ENCODE assay signal across 9 cellular contexts in the genomic region with DNA sequence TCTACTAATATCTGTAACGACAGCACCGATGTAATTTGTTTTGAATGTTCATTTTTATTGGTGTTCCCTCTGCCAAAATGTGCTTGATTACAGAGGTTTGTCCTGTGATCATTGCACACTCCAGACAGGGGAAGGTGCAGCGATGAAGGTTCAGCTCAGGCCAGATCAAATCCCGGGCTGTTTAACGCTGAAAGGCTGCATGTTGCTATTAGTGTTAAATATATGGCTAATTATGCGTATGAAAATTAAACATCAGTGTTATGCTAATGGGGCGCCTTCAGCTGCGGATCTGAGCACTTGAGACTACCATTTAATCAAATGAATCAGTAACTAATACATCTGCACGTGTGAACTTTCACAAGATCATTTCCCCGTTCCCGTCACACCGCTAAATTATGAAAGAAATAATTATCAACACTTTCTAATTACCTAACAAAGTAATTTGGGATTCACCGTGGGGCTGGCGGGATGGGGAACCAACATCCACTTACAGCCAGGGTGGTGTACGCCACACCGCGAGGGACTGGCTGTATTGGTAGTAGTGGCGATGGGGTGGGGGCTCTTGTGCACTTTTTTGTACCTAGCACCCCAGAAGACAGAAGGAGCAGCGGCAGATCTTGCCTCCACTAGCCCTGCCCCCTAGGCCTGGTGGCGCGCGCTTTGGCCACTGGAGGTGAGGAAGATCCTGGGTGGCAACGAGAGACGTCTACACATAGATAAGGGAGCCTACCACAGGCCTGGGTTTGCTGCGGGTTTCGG. TPM values are rescaled to one million over a fixed set of nuclear protein-coding genes. Genes with fewer than 3 reads are reported as not detected.
DNase-seq lines count a peak whose midpoint lies in the region; ATAC-seq lines count a peak whose summit lies in the region.
"Had no signal": no experiment of that assay in that cellular context is flagged by ENCODE, and none has a peak within 500 bp of the region (broad histone marks: within the 10 kb centered on the region; RNA-seq: fewer than 3 reads in every experiment).

No MANE protein-coding gene starts in this region.

- H3K9me3 Mint-ChIP-seq in CD8-positive, alpha-beta memory T cell, result peaks cover 3 to 48% (median 25%) of the 10 kb centered on the region in 5 donors
- H3K9me3 Mint-ChIP-seq in activated T-cell treated with anti-CD3 and anti-CD28 coated beads, Interleukin-2, amount 50 U/mL, for 24 hours, result peaks cover 2% of the 10 kb centered on the region

- POLR2A ChIA-PET in CD8-positive, alpha-beta memory T cell (lab: Charles Lee), result no interaction called here

- H3K27me3 Mint-ChIP-seq in CD8-positive, alpha-beta memory T cell, result peaks cover 96 to 100% of the 10 kb centered on the region in 2 donors
- peaks cover 100% of the 10 kb centered on the region for H3K27me3 Mint-ChIP-seq in activated T-cell treated with anti-CD3 and anti-CD28 coated beads, Interleukin-2, amount 50 U/mL, for 24 hours

- H3K36me3 ChIP-seq in CD8-positive, alpha-beta memory T cell (ENCODE audit: insufficient read depth, low read length), result no peaks in the 10 kb centered on the region
- H3K36me3 ChIP-seq in muscle layer of duodenum (ENCODE audit: control insufficient read depth in 1 of 2, insufficient read depth in 2 of 2, low read length in 2 of 2), result no peaks in the 10 kb centered on the region
- H3K36me3 ChIP-seq: left lung had no signal

- H3K9me3 ChIP-seq in CD8-positive, alpha-beta memory T cell (ENCODE audit: low read length), result no peaks in the 10 kb centered on the region
- H3K9me3 ChIP-seq in muscle layer of duodenum (ENCODE audit: control insufficient read depth in 1 of 2, low read length in 2 of 2), result peaks cover 0 to 5% of the 10 kb centered on the region in 2 donors
- H3K9me3 ChIP-seq: left lung had no signal

- ATAC-seq in GM21737 (IDR thresholded peaks at IDR 0.05; ENCODE audit: unreplicated experiment) (no peak), HG03469 (IDR thresholded peaks at IDR 0.05; ENCODE audit: unreplicated experiment) (no peak), HG02870 (IDR thresholded peaks at IDR 0.05; ENCODE audit: unreplicated experiment) (no peak)

- peak in 1 of 5 donors; percentile 14 for DNase-seq in CD8-positive, alpha-beta memory T cell
- peak; percentile 27 for DNase-seq in H4 (ENCODE audit: low spot score)
- DNase-seq in activated T-cell treated with anti-CD3 and anti-CD28 coated beads, Interleukin-2, amount 50 U/mL, for 24 hours, result no peak
- no peak for DNase-seq in substantia nigra (lab: John Stamatoyannopoulos, UW)

- CTCF ChIA-PET in CD8-positive, alpha-beta memory T cell (lab: Charles Lee), result interaction anchor here (1.7 to 3.3 kb wide), 2 partner anchors 8 to 23 kb away, joined by 5 to 14 read pairs; no protein-coding TSS in a partner anchor

- H3K36me3 Mint-ChIP-seq in CD8-positive, alpha-beta memory T cell, result peaks cover 0 to 2% (median 0%) of the 10 kb centered on the region in 3 donors
- H3K36me3 Mint-ChIP-seq in activated T-cell treated with anti-CD3 and anti-CD28 coated beads, Interleukin-2, amount 50 U/mL, for 24 hours (ENCODE audit: low read depth), result no peaks in the 10 kb centered on the region

- H3K27ac ChIP-seq in CD8-positive, alpha-beta memory T cell (ENCODE audit: low read depth, low read length), result peak overlapping the region; percentile 71
- H3K27ac ChIP-seq in muscle layer of duodenum (ENCODE audit: low read length) (no peak overlapping the region), substantia nigra (ENCODE audit: low read depth, low read length, poor library complexity, severe bottlenecking) (no peak overlapping the region)
- H3K27ac ChIP-seq: left lung had no signal

- peak overlapping the region in 5 of 8 donors; percentile 23 to 92 (median 56) for H3K27ac Mint-ChIP-seq in CD8-positive, alpha-beta memory T cell
- peak overlapping the region; percentile 22 for H3K27ac Mint-ChIP-seq in activated T-cell treated with anti-CD3 and anti-CD28 coated beads, Interleukin-2, amount 50 U/mL, for 24 hours

- peak overlapping the region; percentile 66 to 92 (median 81) for H3K4me3 Mint-ChIP-seq in CD8-positive, alpha-beta memory T cell
- H3K4me3 Mint-ChIP-seq in activated T-cell treated with anti-CD3 and anti-CD28 coated beads, Interleukin-2, amount 50 U/mL, for 24 hours, result peak overlapping the region; percentile 77

- H3K4me1 ChIP-seq in CD8-positive, alpha-beta memory T cell (ENCODE audit: insufficient read depth, low read length), result peaks cover 57% of the 10 kb centered on the region
- peaks cover 0 to 40% of the 10 kb centered on the region in 2 donors for H3K4me1 ChIP-seq in muscle layer of duodenum (ENCODE audit: control insufficient read depth in 1 of 2, insufficient read depth in 2 of 2, low read length in 2 of 2)

- peaks cover 49 to 61% (median 59%) of the 10 kb centered on the region in 3 donors for H3K4me1 Mint-ChIP-seq in CD8-positive, alpha-beta memory T cell
- peaks cover 53% of the 10 kb centered on the region for H3K4me1 Mint-ChIP-seq in activated T-cell treated with anti-CD3 and anti-CD28 coated beads, Interleukin-2, amount 50 U/mL, for 24 hours (ENCODE audit: low read depth)

- H3K27me3 ChIP-seq in CD8-positive, alpha-beta memory T cell (ENCODE audit: insufficient read depth, low read length, poor library complexity, severe bottlenecking), result peaks cover 100% of the 10 kb centered on the region
- H3K27me3 ChIP-seq in muscle layer of duodenum (ENCODE audit: low read depth, low read length), result peaks cover 91% of the 10 kb centered on the region

- H3K4me3 ChIP-seq in CD8-positive, alpha-beta memory T cell (ENCODE audit: low read length), result no peak overlapping the region
- peak overlapping the region; percentile 33 to 65 for H3K4me3 ChIP-seq in muscle layer of duodenum (ENCODE audit: low read depth in 1 of 2, low read length in 2 of 2)

RNA-seq across cellular contexts. Expression of a gene that starts 1.4 kb away (rescaled TPM):
- not detected for total RNA-seq in CD8-positive, alpha-beta memory T cell
- polyA plus RNA-seq in CD8-positive, alpha-beta memory T cell, result not detected
- 5.8 and 8.4 TPM in 2 replicates for total RNA-seq in H4 (2014; rRNA removed; shearing (Covaris generic))
- total RNA-seq: left lung had no signal

RNA-seq across cellular contexts. Expression of a gene that starts 18.8 kb away (rescaled TPM):
- total RNA-seq in CD8-positive, alpha-beta memory T cell, result under 1 TPM in 1 of 2 experiments, not detected in 1; 0.16 TPM
- not detected for polyA plus RNA-seq in CD8-positive, alpha-beta memory T cell
- 2.6 and 3.3 TPM in 2 replicates for total RNA-seq in H4 (2014; rRNA removed; shearing (Covaris generic))
- total RNA-seq: left lung had no signal
